Comparison of ENCODE assay signal across 30 cellular contexts in genomic region chr19:32619051-32619685, GRCh38. TPM values are rescaled to one million over a fixed set of nuclear protein-coding genes. Genes with fewer than 3 reads are reported as not detected.
"Had no signal": no experiment of that assay in that cellular context is flagged by ENCODE, and none has a peak within 500 bp of the region (broad histone marks: within the 10 kb centered on the region; RNA-seq: fewer than 3 reads in every experiment).

No MANE protein-coding gene starts in this region.

- H3K9me3 ChIP-seq: colonic mucosa, esophagus muscularis mucosa, gastroesophageal sphincter, heart right ventricle, left lung, neutrophil, pancreas, right lobe of liver, thyroid gland, vagina had no signal

- FAIRE-seq: islet of Langerhans, pancreas, small intestine had no signal

- H3K4me3 Mint-ChIP-seq: dendritic cell treated with granulocyte-macrophage colony-stimulating factor and Interleukin-4, amounts not matched to agents 40 ng/mL and 50 ng/mL, for 4 days; endodermal cell; naive thymus-derived CD4-positive, alpha-beta T cell; nephron; stimulated activated naive CD8-positive, alpha-beta T cell treated with anti-CD3 and anti-CD28 coated beads, Interleukin-15, amount 100 ng/mL, for 72 hours had no signal

- H3K9me3 Mint-ChIP-seq: dendritic cell treated with granulocyte-macrophage colony-stimulating factor and Interleukin-4, amounts not matched to agents 40 ng/mL and 50 ng/mL, for 4 days; endodermal cell; naive thymus-derived CD4-positive, alpha-beta T cell; nephron; stimulated activated naive CD8-positive, alpha-beta T cell treated with anti-CD3 and anti-CD28 coated beads, Interleukin-15, amount 100 ng/mL, for 72 hours had no signal

- H3K27ac Mint-ChIP-seq: dendritic cell treated with granulocyte-macrophage colony-stimulating factor and Interleukin-4, amounts not matched to agents 40 ng/mL and 50 ng/mL, for 4 days; endodermal cell; naive thymus-derived CD4-positive, alpha-beta T cell; nephron; progenitor cell of endocrine pancreas had no signal

- H3K27me3 ChIP-seq: colonic mucosa, esophagus muscularis mucosa, foreskin keratinocyte, gastroesophageal sphincter, heart right ventricle, left lung, neutrophil, pancreas, right lobe of liver, thyroid gland, vagina had no signal

- H3K27me3 Mint-ChIP-seq: dendritic cell treated with granulocyte-macrophage colony-stimulating factor and Interleukin-4, amounts not matched to agents 40 ng/mL and 50 ng/mL, for 4 days; naive thymus-derived CD4-positive, alpha-beta T cell; progenitor cell of endocrine pancreas; stimulated activated naive CD8-positive, alpha-beta T cell treated with anti-CD3 and anti-CD28 coated beads, Interleukin-15, amount 100 ng/mL, for 72 hours had no signal

- H3K27ac ChIP-seq: colonic mucosa, epithelial cell of prostate, esophagus muscularis mucosa, foreskin keratinocyte, gastroesophageal sphincter, heart right ventricle, left lung, neutrophil, pancreas, right lobe of liver, thyroid gland, vagina had no signal

- H3K4me1 Mint-ChIP-seq: endodermal cell; nephron; stimulated activated naive CD8-positive, alpha-beta T cell treated with anti-CD3 and anti-CD28 coated beads, Interleukin-15, amount 100 ng/mL, for 72 hours had no signal

- DNase-seq: colonic mucosa; effector CD8-positive, alpha-beta T cell; endodermal cell; foreskin keratinocyte; glutamatergic neuron; heart right ventricle; hippocampal formation; left cardiac atrium; left lung; mammary epithelial cell; mesendoderm; midbrain; naive thymus-derived CD4-positive, alpha-beta T cell; right lobe of liver; small intestine; stimulated activated CD4-positive, alpha-beta T cell treated with anti-CD3 and anti-CD28 coated beads, Interleukin-15, amount 100 ng/mL, for 24 hours; stimulated activated CD4-positive, alpha-beta T cell treated with anti-CD3 and anti-CD28 coated beads, Interleukin-2, amount 100 ng/mL, for 48 hours; stimulated activated naive CD4-positive, alpha-beta T cell; stimulated activated naive CD8-positive, alpha-beta T cell treated with anti-CD3 and anti-CD28 coated beads, Interleukin-15, amount 100 ng/mL, for 72 hours; thyroid gland had no signal

- H3K4me1 ChIP-seq: colonic mucosa, esophagus muscularis mucosa, foreskin keratinocyte, gastroesophageal sphincter, heart right ventricle, left lung, pancreas, right lobe of liver, thyroid gland, vagina had no signal

- ATAC-seq: foreskin keratinocyte; gastroesophageal sphincter; heart right ventricle; left cardiac atrium; left lung; naive thymus-derived CD4-positive, alpha-beta T cell; pancreas; stimulated activated naive CD8-positive, alpha-beta T cell treated with anti-CD3 and anti-CD28 coated beads, Interleukin-15, amount 100 ng/mL, for 72 hours had no signal

- H3K4me3 ChIP-seq: colonic mucosa, esophagus muscularis mucosa, gastroesophageal sphincter, heart right ventricle, left lung, pancreas, right lobe of liver, thyroid gland, vagina had no signal

RNA-seq across cellular contexts. Expression of gene RGS9BP, which starts 56.5 kb away (rescaled TPM):
- total RNA-seq: endodermal cell had no signal
- polyA plus RNA-seq: naive thymus-derived CD4-positive, alpha-beta T cell had no signal
